ENCODE assay signal across 8 cellular contexts in the genomic region with DNA sequence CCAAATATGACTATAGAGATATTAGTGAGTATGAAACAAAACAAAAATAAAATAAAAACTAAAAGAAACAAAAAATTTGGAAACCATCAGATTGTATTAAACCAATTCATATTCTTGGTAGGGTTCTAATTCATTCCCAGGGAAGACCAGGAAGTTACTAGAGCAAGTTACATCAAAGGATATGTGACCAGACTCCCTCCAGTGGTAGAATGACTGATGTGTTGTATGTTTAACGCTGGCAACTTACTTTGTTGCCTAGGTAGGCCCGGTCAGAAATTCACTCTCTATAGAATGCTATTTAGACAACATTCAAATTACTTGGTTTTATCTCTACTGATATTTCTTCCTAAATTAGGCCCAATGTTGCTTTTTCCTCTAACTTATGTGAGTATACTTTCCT. TPM values are rescaled to one million over a fixed set of nuclear protein-coding genes. Genes with fewer than 3 reads are reported as not detected.
DNase-seq lines count a peak whose midpoint lies in the region; ATAC-seq, FAIRE-seq and TF ChIP-seq lines count a peak whose summit lies in the region.

No MANE protein-coding gene starts in this region.

- peak; percentile 43 for FAIRE-seq in A549 (lab: Jason Lieb, UNC)
- peak; percentile 95 for FAIRE-seq in frontal cortex (lab: Jason Lieb, UNC)

- no peaks in the 10 kb centered on the region for H3K9me3 ChIP-seq in A549

- TF ChIP-seq POLR2A in A549 (IDR thresholded peaks at IDR 0.05; ENCODE audit: low read length): no peak

- H3K4me2 ChIP-seq in A549: no peak overlapping the region

- POLR2A ChIA-PET in A549 (lab: Yijun Ruan, JAX): no interaction called here

- H3K4me3 ChIP-seq in A549: no peak overlapping the region
- no peak overlapping the region for H3K4me3 ChIP-seq in skeletal muscle cell (ENCODE audit: low read depth, low read length)

- ATAC-seq in A549: peak; percentile 93 to 94
- ATAC-seq in GM18502 (IDR thresholded peaks at IDR 0.05; ENCODE audit: poor library complexity, unreplicated experiment): peak; percentile 79
- ATAC-seq in HG03108 (IDR thresholded peaks at IDR 0.05; ENCODE audit: unreplicated experiment): no peak

- TF ChIP-seq EP300 in A549 (IDR thresholded peaks at IDR 0.05): no peak

- CTCF ChIA-PET in A549 (lab: Yijun Ruan, JAX): interaction anchor here (1.0 to 2.4 kb wide), 6 partner anchors 9 to 390 kb away, joined by 3 to 12 read pairs (median 4); no protein-coding TSS in a partner anchor

- TF ChIP-seq CTCF in A549 (IDR thresholded peaks at IDR 0.05): peak; percentile 84

- DNase-seq in A549 (ENCODE audit: low read depth in 1 of 2, low spot score in 1 of 2): peak; percentile 52 to 83
- peak; percentile 33 for DNase-seq in HuH-7.5 (ENCODE audit: low spot score)
- DNase-seq in SHP77 (lab: John Stamatoyannopoulos, UW): peak; percentile 38 to 46
- peak in 1 of 2 donors; percentile 27 for DNase-seq in frontal cortex (ENCODE audit: low spot score in 2 of 2)
- DNase-seq in skeletal muscle cell (ENCODE audit: low read depth): peak; percentile 14
- DNase-seq in activated effector memory CD4-positive, alpha-beta T cell treated with Interleukin-2 at 50 U/mL for 16 hours: no peak

- WGBS in A549 (ENCODE audit: missing lambda C conversion rate): 13% methylated on average over 2 of the region's 2 CpGs

- no peak overlapping the region for H3K27ac ChIP-seq in A549

- peak; percentile 82 to 84 for TF ChIP-seq RAD21 in A549 (conservative IDR thresholded peaks at IDR 0.05 in 1 of 2, IDR thresholded peaks at IDR 0.05 in 1 of 2)

- peaks cover 5% of the 10 kb centered on the region; the same call in 2 of the 3 replicates for H3K4me1 ChIP-seq in A549

TF ChIP-seq in A549, 52 proteins besides CTCF, POLR2A, EP300 and RAD21:
- TF ChIP-seq CHD4 (IDR thresholded peaks at IDR 0.05; ENCODE audit: borderline replicate concordance) (no peak), SMC3 (IDR thresholded peaks at IDR 0.05) (peak; percentile 94)

RNA-seq across cellular contexts. Expression of a gene that starts 5.2 kb away (rescaled TPM):
- polyA plus RNA-seq in A549 (2011; rRNA removed) (0.82 and 0.97 TPM in 2 replicates), A549 (2017; fragmentation: RNase III; extraction: RNeasy Plus Mini Kit Qiagen cat#74134 plus additional on column Dnase treatment) (0.30 to 0.88 TPM (median 0.35 TPM) in 3 replicates)
- 0.08 and 0.14 TPM in 2 replicates for polyA plus RNA-seq in A549 (2012; cell fraction: cytosol; rRNA removed)
- 0.07 and 0.13 TPM in 2 replicates for polyA plus RNA-seq in A549 (2012; cell fraction: nucleus; rRNA removed)
- polyA minus RNA-seq in A549 (2011; rRNA and poly(A)+ RNA removed): 0.19 and 0.29 TPM in 2 replicates
- total RNA-seq in frontal cortex: 17.1 TPM
